In the genomic region with DNA sequence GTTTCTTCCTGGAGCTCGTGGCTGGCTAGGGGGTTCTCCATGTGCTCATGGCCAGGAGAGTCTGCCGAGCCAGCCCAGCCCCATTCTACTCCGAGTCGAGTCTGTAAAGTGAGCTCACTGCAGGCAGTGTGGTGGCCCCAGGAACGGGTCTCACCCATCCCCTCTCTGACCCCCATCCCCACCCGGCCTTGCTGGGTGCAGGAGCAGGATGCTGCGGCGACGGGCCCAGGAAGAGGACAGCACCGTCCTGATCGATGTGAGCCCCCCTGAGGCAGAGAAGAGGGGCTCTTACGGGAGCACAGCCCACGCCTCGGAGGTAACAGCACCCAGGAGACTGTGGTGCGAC, we compare ENCODE assay signal across 29 cellular contexts. TPM values are rescaled to one million over a fixed set of nuclear protein-coding genes. Genes with fewer than 3 reads are reported as not detected.
DNase-seq lines count a peak whose midpoint lies in the region; ATAC-seq, FAIRE-seq and TF ChIP-seq lines count a peak whose summit lies in the region.
"Had no signal": no experiment of that assay in that cellular context is flagged by ENCODE, and none has a peak within 500 bp of the region (broad histone marks: within the 10 kb centered on the region; RNA-seq: fewer than 3 reads in every experiment).

No MANE protein-coding gene starts in this region.

- peak overlapping the region; percentile 40 for H3K27ac Mint-ChIP-seq in stimulated activated effector memory CD8-positive, alpha-beta T cell treated with anti-CD3 and anti-CD28 coated beads, Interleukin-12 subunit alpha, Interleukin-12 subunit beta, amount 100 ng/mL, for 72 hours
- H3K27ac Mint-ChIP-seq: CD14-positive monocyte; CD8-positive, alpha-beta memory T cell; H9 had no signal

- TF ChIP-seq CTCF in SK-N-SH (IDR thresholded peaks at IDR 0.05) (no peak), Panc1 (IDR thresholded peaks at IDR 0.05) (no peak), kidney (IDR thresholded peaks at IDR 0.05; ENCODE audit: borderline replicate concordance, extremely low read depth, insufficient read depth) (no peak)

- POLR2A ChIA-PET in SK-N-SH (lab: Yijun Ruan, JAX) = no interaction called here
- POLR2A ChIA-PET in Panc1 (lab: Charles Lee) = no interaction called here

- H4K20me1 ChIP-seq in SK-N-SH (ENCODE audit: insufficient read depth) = no peaks in the 10 kb centered on the region

- no peak overlapping the region for H3K4me2 ChIP-seq in SK-N-SH
- H3K4me2 ChIP-seq: PC-9 had no signal

- no peaks in the 10 kb centered on the region for H3K36me3 Mint-ChIP-seq in stimulated activated effector memory CD8-positive, alpha-beta T cell treated with anti-CD3 and anti-CD28 coated beads, Interleukin-12 subunit alpha, Interleukin-12 subunit beta, amount 100 ng/mL, for 72 hours

- H2AFZ ChIP-seq in SK-N-SH (ENCODE audit: low read depth) = no peak overlapping the region
- H2AFZ ChIP-seq: PC-9 had no signal

- H3K4me3 Mint-ChIP-seq in stimulated activated effector memory CD8-positive, alpha-beta T cell treated with anti-CD3 and anti-CD28 coated beads, Interleukin-12 subunit alpha, Interleukin-12 subunit beta, amount 100 ng/mL, for 72 hours = no peak overlapping the region
- H3K4me3 Mint-ChIP-seq: CD14-positive monocyte; CD8-positive, alpha-beta memory T cell; H9 had no signal

- H3K9me2 ChIP-seq in SK-N-SH = no peaks in the 10 kb centered on the region

- FAIRE-seq in kidney (lab: Jason Lieb, UNC) = no peak
- FAIRE-seq: GM12891, HTR-8/SVneo had no signal

- H3K4me1 ChIP-seq in SK-N-SH (ENCODE audit: control insufficient read depth in 1 of 2, insufficient read depth in 2 of 2, low read depth in 1 of 2, low read length in 1 of 2) (no peaks in the 10 kb centered on the region), Panc1 (ENCODE audit: control insufficient read depth, insufficient read depth, low read length) (no peaks in the 10 kb centered on the region; the same call in 1 of the 2 replicates), kidney (ENCODE audit: control insufficient read depth in 1 of 2, insufficient read depth in 1 of 2, low read depth in 1 of 2, low read length in 2 of 2) (no peaks in the 10 kb centered on the region)
- H3K4me1 ChIP-seq: BE2C had no signal

- no peaks in the 10 kb centered on the region for H3K4me1 Mint-ChIP-seq in stimulated activated effector memory CD8-positive, alpha-beta T cell treated with anti-CD3 and anti-CD28 coated beads, Interleukin-12 subunit alpha, Interleukin-12 subunit beta, amount 100 ng/mL, for 72 hours
- H3K4me1 Mint-ChIP-seq: CD14-positive monocyte; CD8-positive, alpha-beta memory T cell had no signal

- no TSS peak for BruUV-seq in Panc1 (replicated peaks; lab: Mats Ljungman, UMichigan)

- H3K9me3 Mint-ChIP-seq in stimulated activated effector memory CD8-positive, alpha-beta T cell treated with anti-CD3 and anti-CD28 coated beads, Interleukin-12 subunit alpha, Interleukin-12 subunit beta, amount 100 ng/mL, for 72 hours = no peaks in the 10 kb centered on the region
- H3K9me3 Mint-ChIP-seq: CD8-positive, alpha-beta memory T cell; H9 had no signal

- no peaks in the 10 kb centered on the region for H3K9me3 ChIP-seq in SK-N-SH
- no peaks in the 10 kb centered on the region for H3K9me3 ChIP-seq in Panc1 (ENCODE audit: control insufficient read depth, insufficient read depth, low read depth, low read length)
- H3K9me3 ChIP-seq in kidney (ENCODE audit: control insufficient read depth in 1 of 2, low read length in 2 of 2) = no peaks in the 10 kb centered on the region
- H3K9me3 ChIP-seq: BE2C, MG63 had no signal

- H3K4me3 ChIP-seq in SK-N-SH (ENCODE audit: low read depth in 2 of 2, low read length in 1 of 2) (no peak overlapping the region), Panc1 (ENCODE audit: low read depth in 2 of 2, low read length in 2 of 2) (no peak overlapping the region), kidney (ENCODE audit: low read length in 2 of 2) (no peak overlapping the region)
- H3K4me3 ChIP-seq: MG63, PC-9 had no signal

- WGBS in SK-N-SH (ENCODE audit: low lambda C conversion rate) = 75% methylated on average over 10 of the region's 15 CpGs

- H3K36me3 ChIP-seq in SK-N-SH (replicated peaks in 1 of 2; ENCODE audit: control insufficient read depth in 1 of 2, insufficient read depth in 2 of 2, low read length in 1 of 2) (no peaks in the 10 kb centered on the region), Panc1 (ENCODE audit: control insufficient read depth, insufficient read depth, low read length) (no peaks in the 10 kb centered on the region), kidney (ENCODE audit: control insufficient read depth in 1 of 2, insufficient read depth in 2 of 2, low read length in 2 of 2) (no peaks in the 10 kb centered on the region)
- H3K36me3 ChIP-seq: BE2C, MG63 had no signal

- no peak for TF ChIP-seq EP300 in SK-N-SH (IDR thresholded peaks at IDR 0.05; ENCODE audit: borderline replicate concordance in 1 of 2, low read depth in 1 of 2, low read length in 1 of 2)

- TF ChIP-seq RAD21 in SK-N-SH (IDR thresholded peaks at IDR 0.05; ENCODE audit: low read length) = no peak

- H3K79me2 ChIP-seq in SK-N-SH (ENCODE audit: insufficient read depth) = no peaks in the 10 kb centered on the region

- intact Hi-C loops in Panc1 (cut with micrococcal nuclease; ENCODE audit: unreplicated experiment) = no loop called here
- intact Hi-C loops in kidney (cut with DNase I) = no loop called here

- H3K27ac ChIP-seq in SK-N-SH (ENCODE audit: low read depth in 2 of 2, low read length in 1 of 2) (no peak overlapping the region), Panc1 (ENCODE audit: low read length) (no peak overlapping the region), kidney (ENCODE audit: low read depth in 2 of 2, low read length in 2 of 2) (no peak overlapping the region)
- H3K27ac ChIP-seq: 22Rv1, PC-9 had no signal

- DNase-seq in SK-N-SH (no peak), Panc1 (ENCODE audit: low read depth, low spot score) (no peak), kidney (peak; percentile 48)
- DNase-seq in stimulated activated effector memory CD8-positive, alpha-beta T cell treated with anti-CD3 and anti-CD28 coated beads, Interleukin-12 subunit alpha, Interleukin-12 subunit beta, amount 100 ng/mL, for 72 hours (ENCODE audit: low spot score in 2 of 2) = no peak
- DNase-seq: BE2C; CD8-positive, alpha-beta memory T cell; DMS79 treated with DMSO at 0.1 percent for 48 hours; GF-D8; H9; KG1; MG63; NCI-H1105 treated with DMSO at 0.1 percent for 48 hours; NCI-H146; NCI-H1930; NCI-H2107; NCI-H446; NCI-H524 treated with DMSO at 0.1 percent for 48 hours; NCI-H774; PC-9; RPMI8226; SHP77 treated with DMSO at 0.1 percent for 48 hours had no signal

- no peaks in the 10 kb centered on the region for H3F3A ChIP-seq in SK-N-SH (replicated peaks; ENCODE audit: insufficient read depth)

- H3K9ac ChIP-seq in SK-N-SH = no peak overlapping the region
- H3K9ac ChIP-seq in kidney (ENCODE audit: low read length in 2 of 2) = no peak overlapping the region

- CTCF ChIA-PET in SK-N-SH (lab: Yijun Ruan, JAX) = no interaction called here
- CTCF ChIA-PET in Panc1 (lab: Charles Lee) = no interaction called here

- H3K27me3 ChIP-seq in SK-N-SH (ENCODE audit: insufficient read depth) (no peaks in the 10 kb centered on the region), Panc1 (ENCODE audit: control insufficient read depth, insufficient read depth, low read length) (no peaks in the 10 kb centered on the region)
- H3K27me3 ChIP-seq: BE2C, MG63 had no signal

- ATAC-seq in SK-N-SH treated with all-trans-retinoic acid at 6 μM for 48 hours (peak; percentile 10; the same call in 1 of the 3 replicates), Panc1 (peak; percentile 52; the same call in 1 of the 2 replicates), HG03442 (IDR thresholded peaks at IDR 0.05; ENCODE audit: unreplicated experiment) (no peak), HG03342 (IDR thresholded peaks at IDR 0.05; ENCODE audit: unreplicated experiment) (no peak), esophagus mucosa (no peak)
- peak; percentile 8 for ATAC-seq in stimulated activated effector memory CD8-positive, alpha-beta T cell treated with anti-CD3 and anti-CD28 coated beads, Interleukin-12 subunit alpha, Interleukin-12 subunit beta, amount 100 ng/mL, for 72 hours

- in situ Hi-C loops in Panc1 (cut with HindIII; ENCODE audit: low pct_unique_long_range_greater_than_20kb, low sequenced_read_pairs) = no loop called here

TF ChIP-seq in SK-N-SH treated with all-trans-retinoic acid at 6 μM for 48 hours, 23 proteins besides CTCF, POLR2A, EP300 and RAD21 (continues in another document):
- TF ChIP-seq ZFP3 (CRISPR knock-in tag; IDR thresholded peaks at IDR 0.05) (no peak), PPARA (CRISPR knock-in tag; IDR thresholded peaks at IDR 0.05; ENCODE audit: borderline replicate concordance) (no peak), OSR1 (CRISPR knock-in tag; IDR thresholded peaks at IDR 0.05) (no peak), RARB (CRISPR knock-in tag; IDR thresholded peaks at IDR 0.05) (no peak), ESRRG (CRISPR knock-in tag; IDR thresholded peaks at IDR 0.05) (no peak)

TF ChIP-seq in SK-N-SH, 30 proteins besides CTCF, POLR2A, EP300 and RAD21 (continues in another document):
- TF ChIP-seq RXRA (IDR thresholded peaks at IDR 0.05; ENCODE audit: borderline replicate concordance, low read depth) = no peak

RNA-seq across cellular contexts. Expression of gene ANO7, which starts 1.4 kb away (rescaled TPM):
- polyA plus RNA-seq in SK-N-SH (2012; rRNA removed) (0.68 and 0.81 TPM in 2 replicates), kidney (ENCODE audit: insufficient read depth, low read depth, low replicate concordance) (1.1 TPM)
- polyA plus RNA-seq in SK-N-SH (2012; cell fraction: cytosol; rRNA removed) = 0.44 and 1.0 TPM in 2 replicates
- 1.2 and 1.5 TPM in 2 replicates for polyA plus RNA-seq in SK-N-SH (2012; cell fraction: nucleus; rRNA removed)
- total RNA-seq in Panc1 (2021; ENCODE audit: unreplicated experiment) (6.9 TPM), kidney (1.9 TPM), esophagus mucosa (0.12 TPM)
- 7.3 TPM for polyA plus RNA-seq in Panc1 (2012; ENCODE audit: insufficient read length)
- polyA plus RNA-seq: CD14-positive monocyte; CD8-positive, alpha-beta memory T cell had no signal

RNA-seq across cellular contexts. Expression of gene PPP1R7, which starts 39.6 kb away (rescaled TPM):
- polyA plus RNA-seq in SK-N-SH (2012; rRNA removed) (47.2 and 56.9 TPM in 2 replicates), kidney (ENCODE audit: insufficient read depth, low read depth, low replicate concordance) (94.9 TPM)
- polyA plus RNA-seq in SK-N-SH (2012; cell fraction: cytosol; rRNA removed) = 62.1 and 77.7 TPM in 2 replicates
- 24.6 and 36.5 TPM in 2 replicates for polyA plus RNA-seq in SK-N-SH (2012; cell fraction: nucleus; rRNA removed)
- total RNA-seq in Panc1 (2021; ENCODE audit: unreplicated experiment) (64.2 TPM), kidney (64.6 TPM), esophagus mucosa (74.7 TPM)
- polyA plus RNA-seq in Panc1 (2012; ENCODE audit: insufficient read length) = 116 TPM

RNA-seq across cellular contexts. Expression of gene PASK, which starts 40.6 kb away (rescaled TPM):
- polyA plus RNA-seq in SK-N-SH (2012; rRNA removed) (6.3 and 6.6 TPM in 2 replicates), kidney (ENCODE audit: insufficient read depth, low read depth, low replicate concordance) (3.1 TPM)
- polyA plus RNA-seq in SK-N-SH (2012; cell fraction: cytosol; rRNA removed) = 1.9 and 3.0 TPM in 2 replicates
- polyA plus RNA-seq in SK-N-SH (2012; cell fraction: nucleus; rRNA removed) = 31.5 and 31.7 TPM in 2 replicates
- total RNA-seq in Panc1 (2021; ENCODE audit: unreplicated experiment) (51.6 TPM), kidney (26.0 TPM), esophagus mucosa (12.2 TPM)
- polyA plus RNA-seq in Panc1 (2012; ENCODE audit: insufficient read length) = 14.3 TPM

Comparison
In these comparisons a context has a peak if more than half of its experiments do, and no peak if none do; other contexts are left out.
1. ATAC-seq: peak in SK-N-SH treated with all-trans-retinoic acid at 6 μM for 48 hours (single experiment), Panc1 (single experiment) and stimulated activated effector memory CD8-positive, alpha-beta T cell treated with anti-CD3 and anti-CD28 coated beads, Interleukin-12 subunit alpha, Interleukin-12 subunit beta, amount 100 ng/mL, for 72 hours (single experiment); none in HG03442 (single experiment), HG03342 (single experiment) and esophagus mucosa (single experiment).